In the genomic region with DNA sequence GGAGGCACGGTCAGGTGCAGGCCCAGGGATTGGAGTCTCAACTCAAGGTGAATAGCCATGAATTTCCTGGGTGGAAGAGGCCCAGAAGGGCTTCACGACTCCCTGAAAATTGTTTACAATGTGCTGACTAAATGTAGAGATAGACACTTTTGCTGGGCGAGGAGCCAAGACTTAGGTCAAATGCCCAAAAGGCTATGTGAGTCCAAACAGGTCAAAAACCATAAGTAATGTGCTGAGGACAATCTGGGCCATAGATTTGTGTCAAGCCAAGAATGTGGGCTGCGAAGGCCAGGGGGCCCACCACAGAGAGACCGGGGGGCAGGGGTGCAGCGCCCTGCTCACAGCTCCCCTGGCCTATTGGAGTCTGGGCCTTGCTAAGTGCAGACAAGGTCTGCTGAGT, we compare ENCODE assay signal across 14 cellular contexts.
"Had no signal": no experiment of that assay in that cellular context is flagged by ENCODE, and none has a peak within 500 bp of the region (broad histone marks: within the 10 kb centered on the region; RNA-seq: fewer than 3 reads in every experiment).

No MANE protein-coding gene starts in this region.

- H3K27ac ChIP-seq: adrenal gland, coronary artery, esophagus muscularis mucosa, sigmoid colon had no signal

- H3K27me3 ChIP-seq: adrenal gland, esophagus muscularis mucosa, sigmoid colon had no signal

- H3K36me3 ChIP-seq: adrenal gland, esophagus muscularis mucosa, sigmoid colon had no signal

- DNase-seq: activated CD4-positive, alpha-beta T cell treated with anti-CD3 and anti-CD28 coated beads for 1 hour; activated CD4-positive, alpha-beta T cell treated with anti-CD3 and anti-CD28 coated beads, Interleukin-2, amount 50 U/mL, for 48 hours; activated naive CD4-positive, alpha-beta T cell treated with anti-CD3 and anti-CD28 coated beads, Interleukin-2, amount 10 ng/mL, durations not matched to agents 7 days and 5 days; activated T-cell treated with anti-CD3 and anti-CD28 coated beads, Interleukin-2, amount 50 U/mL, for 1 hour; adrenal gland; caudate nucleus; hypothalamus; kidney glomerular epithelial cell; sigmoid colon; stimulated activated CD4-positive, alpha-beta T cell treated with anti-CD3 and anti-CD28 coated beads, Interleukin-1b, Interleukin-23, amount 100 ng/mL, for 48 hours; T-cell; T-helper 9 cell had no signal

- H3K9me3 ChIP-seq: adrenal gland, esophagus muscularis mucosa, sigmoid colon had no signal

- H3K4me1 ChIP-seq: adrenal gland, esophagus muscularis mucosa, sigmoid colon had no signal

- H3K4me3 ChIP-seq: adrenal gland, coronary artery, esophagus muscularis mucosa, sigmoid colon had no signal
